24 cellular contexts compared by ENCODE assay signal in genomic region chr4:184861047-184861446, GRCh38. TPM values are rescaled to one million over a fixed set of nuclear protein-coding genes. Genes with fewer than 3 reads are reported as not detected.
DNase-seq lines count a peak whose midpoint lies in the region; ATAC-seq and TF ChIP-seq lines count a peak whose summit lies in the region.
"Had no signal": no experiment of that assay in that cellular context is flagged by ENCODE, and none has a peak within 500 bp of the region (broad histone marks: within the 10 kb centered on the region; RNA-seq: fewer than 3 reads in every experiment).

No MANE protein-coding gene starts in this region.

- H3K27ac ChIP-seq in neutrophil (peak overlapping the region; percentile 98), ovary (no peak overlapping the region), Karpas-422 (ENCODE audit: low read length) (no peak overlapping the region)
- H3K27ac ChIP-seq: coronary artery, esophagus muscularis mucosa, gastrocnemius medialis, Peyer's patch had no signal

- peaks cover 65% of the 10 kb centered on the region for H3K4me1 Mint-ChIP-seq in CD14-positive monocyte
- H3K4me1 Mint-ChIP-seq: CD4-positive, alpha-beta memory T cell had no signal

- peak overlapping the region in 1 of 2 donors; percentile 75 for H3K4me3 Mint-ChIP-seq in CD14-positive monocyte
- H3K4me3 Mint-ChIP-seq: activated B cell treated with CpG ODN at 0.5 μM for 24 hours; activated CD4-positive, alpha-beta memory T cell treated with anti-CD3 and anti-CD28 coated beads for 36 hours; CD4-positive, alpha-beta memory T cell had no signal

- intact Hi-C loops in CD14-positive monocyte (cut with micrococcal nuclease), result loop anchor here in 1 of 2 donors (2.0 to 5.0 kb wide), 2 partner anchors 28 to 34 kb away; partner anchors contain the start of gene ACSL1
- intact Hi-C loops in ovary (cut with DNase I), result no loop called here

- H3K79me2 ChIP-seq in Karpas-422 (ENCODE audit: low read length), result no peaks in the 10 kb centered on the region

- DNase-seq in CD14-positive monocyte (ENCODE audit: low spot score) (no peak), OCI-M1 (lab: John Stamatoyannopoulos, UW) (peak; percentile 38), ovary (no peak), Karpas-422 (no peak)
- peak; percentile 29 for DNase-seq in Jurkat, Clone E6-1 (ENCODE audit: low read depth, low spot score)
- DNase-seq: activated B cell treated with CpG ODN at 0.5 μM for 24 hours; activated CD4-positive, alpha-beta memory T cell treated with anti-CD3 and anti-CD28 coated beads for 36 hours; activated T-cell treated with anti-CD3 and anti-CD28 coated beads, Interleukin-2, amount 50 U/mL, for 1 hour; amygdala; CD4-positive, alpha-beta memory T cell; DMS53; gastrocnemius medialis; GDM1; NCI-H1092 treated with DMSO at 0.1 percent for 48 hours; NCI-H2029; NCI-H2227 treated with DMSO at 0.1 percent for 48 hours; NCI-H82; Peyer's patch had no signal

- no peak for ATAC-seq in HG03159 (IDR thresholded peaks at IDR 0.05; ENCODE audit: unreplicated experiment)
- ATAC-seq: gastrocnemius medialis had no signal

- H3K36me3 Mint-ChIP-seq in CD14-positive monocyte, result peaks cover 2 to 3% of the 10 kb centered on the region in 2 donors
- H3K36me3 Mint-ChIP-seq: activated CD4-positive, alpha-beta memory T cell treated with anti-CD3 and anti-CD28 coated beads for 36 hours; CD4-positive, alpha-beta memory T cell had no signal

- no peak for TF ChIP-seq EP300 in ovary (IDR thresholded peaks at IDR 0.05)

- H3K9me2 ChIP-seq in Karpas-422 (replicated peaks; ENCODE audit: insufficient read depth, low read length), result no peaks in the 10 kb centered on the region

- no peak for TF ChIP-seq POLR2A in ovary (IDR thresholded peaks at IDR 0.05)

- H3K27me3 Mint-ChIP-seq in CD14-positive monocyte (ENCODE audit: low read depth in 3 of 3), result peaks cover 0 to 2% (median 0%) of the 10 kb centered on the region in 3 donors
- H3K27me3 Mint-ChIP-seq: activated B cell treated with CpG ODN at 0.5 μM for 24 hours had no signal

- no peaks in the 10 kb centered on the region for H4K20me1 ChIP-seq in Karpas-422 (ENCODE audit: insufficient read depth, low read depth, low read length)

- H2AFZ ChIP-seq in Karpas-422 (ENCODE audit: low read length), result no peak overlapping the region

- no peak overlapping the region for H3K9ac ChIP-seq in Karpas-422 (ENCODE audit: low read length)

- H3K36me3 ChIP-seq in neutrophil (no peaks in the 10 kb centered on the region), ovary (no peaks in the 10 kb centered on the region), Karpas-422 (ENCODE audit: insufficient read depth, low read length) (no peaks in the 10 kb centered on the region)
- H3K36me3 ChIP-seq: esophagus muscularis mucosa, gastrocnemius medialis, HAP-1, Peyer's patch had no signal

- no peaks in the 10 kb centered on the region for H3K9me3 ChIP-seq in neutrophil
- no peaks in the 10 kb centered on the region for H3K9me3 ChIP-seq in ovary
- no peaks in the 10 kb centered on the region for H3K9me3 ChIP-seq in Karpas-422 (ENCODE audit: low read length)
- H3K9me3 ChIP-seq: esophagus muscularis mucosa, gastrocnemius medialis, HAP-1, Peyer's patch had no signal

- no peak overlapping the region for H3K4me3 ChIP-seq in Jurkat, Clone E6-1 (ENCODE audit: low read length)
- H3K4me3 ChIP-seq in neutrophil (ENCODE audit: low read depth in 1 of 2, low read length in 1 of 2) (peak overlapping the region; percentile 46 to 50), ovary (no peak overlapping the region), Karpas-422 (ENCODE audit: low read length) (no peak overlapping the region)
- H3K4me3 ChIP-seq: coronary artery, esophagus muscularis mucosa, gastrocnemius medialis, HAP-1, K562, Peyer's patch had no signal

- 79 to 92% (median 84%) methylated on average over 5 of the region's 5 CpGs for WGBS in ovary, 3 donors

- no peak overlapping the region for H3K4me2 ChIP-seq in Karpas-422 (ENCODE audit: low read depth, low read length, poor library complexity, severe bottlenecking)

- H3K4me1 ChIP-seq in neutrophil (ENCODE audit: control insufficient read depth in 1 of 2, insufficient read depth in 1 of 2, low read depth in 1 of 2, low read length in 1 of 2) (peaks cover 92 to 93% of the 10 kb centered on the region in 2 experiments), ovary (ENCODE audit: insufficient read depth) (no peaks in the 10 kb centered on the region), Karpas-422 (ENCODE audit: low read length) (peaks cover 10% of the 10 kb centered on the region)
- H3K4me1 ChIP-seq: esophagus muscularis mucosa, gastrocnemius medialis, HAP-1, Peyer's patch had no signal

- no peaks in the 10 kb centered on the region for H3K9me3 Mint-ChIP-seq in CD14-positive monocyte
- H3K9me3 Mint-ChIP-seq: activated B cell treated with CpG ODN at 0.5 μM for 24 hours; activated CD4-positive, alpha-beta memory T cell treated with anti-CD3 and anti-CD28 coated beads for 36 hours; CD4-positive, alpha-beta memory T cell had no signal

- H3K27ac Mint-ChIP-seq in CD14-positive monocyte, result peak overlapping the region; percentile 95 to 99 (median 97)
- H3K27ac Mint-ChIP-seq: activated B cell treated with CpG ODN at 0.5 μM for 24 hours; activated CD4-positive, alpha-beta memory T cell treated with anti-CD3 and anti-CD28 coated beads for 36 hours; CD4-positive, alpha-beta memory T cell had no signal

- H3K27me3 ChIP-seq in neutrophil (no peaks in the 10 kb centered on the region), ovary (no peaks in the 10 kb centered on the region), Karpas-422 (ENCODE audit: low read length) (no peaks in the 10 kb centered on the region)
- H3K27me3 ChIP-seq: esophagus muscularis mucosa, gastrocnemius medialis, Peyer's patch had no signal

- TF ChIP-seq CTCF in CD14-positive monocyte (IDR thresholded peaks at IDR 0.05) (no peak), neutrophil (IDR thresholded peaks at IDR 0.05) (no peak), ovary (IDR thresholded peaks at IDR 0.05) (no peak)

RNA-seq across cellular contexts. Expression of gene ACSL1, which starts 35.3 kb away (rescaled TPM):
- polyA plus RNA-seq in CD14-positive monocyte (100 to 1,000 TPM in 1 of 2 donors, 10 to 100 TPM in 1; 72.4 to 115 TPM), ovary (10 to 100 TPM; 12.8 to 41.5 TPM)
- 24.1 TPM for polyA plus RNA-seq in Jurkat, Clone E6-1 (2012; ENCODE audit: insufficient read depth, insufficient read length)
- 10 to 100 TPM; 12.0 to 47.9 (median 19.8) TPM for total RNA-seq in ovary
- 1.4 and 3.1 TPM in 2 replicates for total RNA-seq in Karpas-422 (2014; rRNA removed; shearing (Covaris generic); ENCODE audit: low replicate concordance)

Comparison
In these comparisons a context has a peak if more than half of its experiments do, and no peak if none do; other contexts are left out.
1. DNase-seq: peak in Jurkat, Clone E6-1 (single experiment) and OCI-M1 (single experiment); none in CD14-positive monocyte (single experiment), ovary (0 of 5) and Karpas-422 (single experiment).
2. H3K4me3 ChIP-seq: peak in neutrophil (2 of 2); none in Jurkat, Clone E6-1 (single experiment), ovary (single experiment) and Karpas-422 (single experiment).